In the genomic region with DNA sequence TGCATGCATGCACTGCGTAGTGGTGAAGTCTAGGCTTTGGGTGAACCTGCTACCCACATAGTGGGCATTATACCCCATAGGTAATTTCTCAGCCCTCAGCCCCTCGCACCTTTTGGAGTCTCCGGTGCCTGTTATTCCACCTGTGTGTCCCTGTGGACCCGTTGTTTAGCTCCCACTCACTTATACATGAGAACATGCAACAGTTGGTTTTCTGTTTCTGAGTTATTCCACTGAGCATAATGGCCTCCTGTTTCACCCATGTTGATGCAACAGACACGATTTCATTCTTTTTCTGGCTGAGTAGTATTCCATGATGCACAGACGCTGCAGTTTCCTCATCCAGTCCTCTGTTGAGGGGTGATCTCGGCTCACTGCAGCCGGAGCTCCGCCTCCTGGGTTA, we compare ENCODE assay signal across 14 cellular contexts.
A peak's percentile ranks its signal among the peaks of the same experiment; 100 is the strongest.
DNase-seq lines count a peak whose midpoint lies in the region; ATAC-seq and TF ChIP-seq lines count a peak whose summit lies in the region.
"Had no signal": no experiment of that assay in that cellular context is flagged by ENCODE, and none has a peak within 500 bp of the region (broad histone marks: within the 10 kb centered on the region; RNA-seq: fewer than 3 reads in every experiment).

No MANE protein-coding gene starts in this region.

- no peak for DNase-seq in activated CD4-positive, alpha-beta T cell treated with anti-CD3 and anti-CD28 coated beads, Interleukin-2, amount 10 ng/mL, durations not matched to agents 7 days and 5 days
- no peak for DNase-seq in activated CD4-positive, alpha-beta T cell treated with anti-CD3 and anti-CD28 coated beads for 1 hour
- DNase-seq in CD4-positive, alpha-beta memory T cell = no peak
- no peak for DNase-seq in activated CD8-positive, alpha-beta T cell treated with anti-CD3 and anti-CD28 coated beads for 36 hours
- DNase-seq in naive thymus-derived CD4-positive, alpha-beta T cell = no peak
- no peak for DNase-seq in GM23248
- DNase-seq in ascending aorta (ENCODE audit: low spot score in 2 of 2) = no peak
- DNase-seq in SIG-M5 treated with dmso at 0.1 percent for 504 hours (lab: John Stamatoyannopoulos, UW; ENCODE audit: unreplicated experiment) = no peak
- DNase-seq: C1 segment of cervical spinal cord, Caco-2 had no signal

- peaks cover 3% of the 10 kb centered on the region for H3F3A ChIP-seq in GM23248 (ENCODE audit: insufficient read depth)

- intact Hi-C loops in CD4-positive, alpha-beta memory T cell (cut with micrococcal nuclease) = no loop called here
- intact Hi-C loops in activated CD8-positive, alpha-beta T cell treated with anti-CD3 and anti-CD28 coated beads for 36 hours (cut with micrococcal nuclease) = no loop called here
- intact Hi-C loops in naive thymus-derived CD4-positive, alpha-beta T cell (cut with micrococcal nuclease) = no loop called here
- intact Hi-C loops in ascending aorta (cut with DNase I) = no loop called here

- H3K27me3 ChIP-seq in CD4-positive, alpha-beta memory T cell (ENCODE audit: insufficient read depth, low read length) = no peaks in the 10 kb centered on the region
- H3K27me3 ChIP-seq in naive thymus-derived CD4-positive, alpha-beta T cell (ENCODE audit: control insufficient read depth in 2 of 2, insufficient read depth in 2 of 2, low read length in 2 of 2) = no peaks in the 10 kb centered on the region
- no peaks in the 10 kb centered on the region for H3K27me3 ChIP-seq in GM23248 (replicated peaks; ENCODE audit: insufficient read depth)
- H3K27me3 ChIP-seq in ascending aorta = no peaks in the 10 kb centered on the region

- H3K36me3 Mint-ChIP-seq in activated CD4-positive, alpha-beta T cell treated with anti-CD3 and anti-CD28 coated beads, Interleukin-2, amount 10 ng/mL, durations not matched to agents 7 days and 5 days (ENCODE audit: low read depth) = peaks cover 80% of the 10 kb centered on the region
- H3K36me3 Mint-ChIP-seq in CD4-positive, alpha-beta memory T cell = peaks cover 11 to 19% of the 10 kb centered on the region in 2 donors
- H3K36me3 Mint-ChIP-seq in activated CD8-positive, alpha-beta T cell treated with anti-CD3 and anti-CD28 coated beads for 36 hours (ENCODE audit: low read depth) = peaks cover 49% of the 10 kb centered on the region
- H3K36me3 Mint-ChIP-seq in naive thymus-derived CD4-positive, alpha-beta T cell = peaks cover 0 to 61% (median 15%) of the 10 kb centered on the region in 5 donors

- no peak overlapping the region for H3K4me3 Mint-ChIP-seq in activated CD4-positive, alpha-beta T cell treated with anti-CD3 and anti-CD28 coated beads, Interleukin-2, amount 10 ng/mL, durations not matched to agents 7 days and 5 days
- H3K4me3 Mint-ChIP-seq in CD4-positive, alpha-beta memory T cell = peak overlapping the region in 1 of 8 donors; percentile 25
- H3K4me3 Mint-ChIP-seq in activated CD8-positive, alpha-beta T cell treated with anti-CD3 and anti-CD28 coated beads for 36 hours = no peak overlapping the region
- peak overlapping the region in 3 of 10 donors; percentile 8 to 63 (median 18) for H3K4me3 Mint-ChIP-seq in naive thymus-derived CD4-positive, alpha-beta T cell
- H3K4me3 Mint-ChIP-seq: IgD-negative memory B cell had no signal

- no peaks in the 10 kb centered on the region for H3K79me2 ChIP-seq in GM23248 (ENCODE audit: insufficient read depth)

- H3K27ac Mint-ChIP-seq in activated CD4-positive, alpha-beta T cell treated with anti-CD3 and anti-CD28 coated beads, Interleukin-2, amount 10 ng/mL, durations not matched to agents 7 days and 5 days = peak overlapping the region; percentile 94
- H3K27ac Mint-ChIP-seq in CD4-positive, alpha-beta memory T cell = peak overlapping the region in 4 of 7 donors; percentile 44 to 72 (median 62)
- H3K27ac Mint-ChIP-seq in activated CD8-positive, alpha-beta T cell treated with anti-CD3 and anti-CD28 coated beads for 36 hours = peak overlapping the region; percentile 92
- peak overlapping the region; percentile 57 to 96 (median 86) for H3K27ac Mint-ChIP-seq in naive thymus-derived CD4-positive, alpha-beta T cell

- no peak for TF ChIP-seq CTCF in activated CD8-positive, alpha-beta T cell treated with anti-CD3 and anti-CD28 coated beads for 36 hours (IDR thresholded peaks at IDR 0.05)
- no peak for TF ChIP-seq CTCF in ascending aorta (IDR thresholded peaks at IDR 0.05)

- CTCF ChIA-PET in activated CD4-positive, alpha-beta T cell treated with anti-CD3 and anti-CD28 coated beads, Interleukin-2, amount 10 ng/mL, durations not matched to agents 7 days and 5 days (lab: Charles Lee) = interaction anchor here (1.3 to 1.6 kb wide), 2 partner anchors 10 to 11 kb away, joined by 3 to 4 read pairs; no protein-coding TSS in a partner anchor
- CTCF ChIA-PET in CD4-positive, alpha-beta memory T cell (lab: Charles Lee; ENCODE audit: partially characterized antibody) = no interaction called here
- CTCF ChIA-PET in activated CD8-positive, alpha-beta T cell treated with anti-CD3 and anti-CD28 coated beads for 36 hours (lab: Charles Lee) = interaction anchor here (1.1 kb wide), 1 partner anchor 24 kb away, joined by 3 read pairs; no protein-coding TSS in a partner anchor
- CTCF ChIA-PET in naive thymus-derived CD4-positive, alpha-beta T cell (lab: Charles Lee) = no interaction called here

- no peaks in the 10 kb centered on the region for H4K20me1 ChIP-seq in GM23248 (ENCODE audit: insufficient read depth)

- H3K9me2 ChIP-seq in GM23248 (ENCODE audit: insufficient read depth) = no peaks in the 10 kb centered on the region

- H3K4me1 Mint-ChIP-seq in activated CD4-positive, alpha-beta T cell treated with anti-CD3 and anti-CD28 coated beads, Interleukin-2, amount 10 ng/mL, durations not matched to agents 7 days and 5 days = peaks cover 92% of the 10 kb centered on the region
- H3K4me1 Mint-ChIP-seq in CD4-positive, alpha-beta memory T cell = peaks cover 33 to 67% (median 50%) of the 10 kb centered on the region in 4 donors
- H3K4me1 Mint-ChIP-seq in activated CD8-positive, alpha-beta T cell treated with anti-CD3 and anti-CD28 coated beads for 36 hours (ENCODE audit: low read depth) = peaks cover 58% of the 10 kb centered on the region
- peaks cover 37 to 76% (median 72%) of the 10 kb centered on the region in 7 donors for H3K4me1 Mint-ChIP-seq in naive thymus-derived CD4-positive, alpha-beta T cell

- H3K36me3 ChIP-seq in CD4-positive, alpha-beta memory T cell (ENCODE audit: insufficient read depth, low read length) = no peaks in the 10 kb centered on the region
- H3K36me3 ChIP-seq in naive thymus-derived CD4-positive, alpha-beta T cell (ENCODE audit: control insufficient read depth in 2 of 3, insufficient read depth in 3 of 3, low read length in 3 of 3) = peaks cover 0 to 4% (median 0%) of the 10 kb centered on the region in 3 experiments
- H3K36me3 ChIP-seq in GM23248 (ENCODE audit: low read depth) (no peaks in the 10 kb centered on the region), ascending aorta (peaks cover 16 to 17% of the 10 kb centered on the region in 2 donors)

- H3K9me3 Mint-ChIP-seq in activated CD4-positive, alpha-beta T cell treated with anti-CD3 and anti-CD28 coated beads, Interleukin-2, amount 10 ng/mL, durations not matched to agents 7 days and 5 days = no peaks in the 10 kb centered on the region
- H3K9me3 Mint-ChIP-seq in CD4-positive, alpha-beta memory T cell = no peaks in the 10 kb centered on the region
- peaks cover 7% of the 10 kb centered on the region for H3K9me3 Mint-ChIP-seq in activated CD8-positive, alpha-beta T cell treated with anti-CD3 and anti-CD28 coated beads for 36 hours
- peaks cover 0 to 4% (median 0%) of the 10 kb centered on the region in 11 donors for H3K9me3 Mint-ChIP-seq in naive thymus-derived CD4-positive, alpha-beta T cell
- H3K9me3 Mint-ChIP-seq: IgD-negative memory B cell had no signal

- H3K27me3 Mint-ChIP-seq in activated CD4-positive, alpha-beta T cell treated with anti-CD3 and anti-CD28 coated beads, Interleukin-2, amount 10 ng/mL, durations not matched to agents 7 days and 5 days = no peaks in the 10 kb centered on the region
- no peaks in the 10 kb centered on the region for H3K27me3 Mint-ChIP-seq in CD4-positive, alpha-beta memory T cell
- no peaks in the 10 kb centered on the region for H3K27me3 Mint-ChIP-seq in activated CD8-positive, alpha-beta T cell treated with anti-CD3 and anti-CD28 coated beads for 36 hours
- H3K27me3 Mint-ChIP-seq in naive thymus-derived CD4-positive, alpha-beta T cell = no peaks in the 10 kb centered on the region

- WGBS in GM23248 (ENCODE audit: low coverage in 1 of 2, low lambda C conversion rate in 2 of 2, missing lambda C conversion rate in 2 of 2), 2 experiments = 92% methylated on average over 9 of the region's 9 CpGs

- POLR2A ChIA-PET in activated CD4-positive, alpha-beta T cell treated with anti-CD3 and anti-CD28 coated beads, Interleukin-2, amount 10 ng/mL, durations not matched to agents 7 days and 5 days (lab: Charles Lee) = no interaction called here
- POLR2A ChIA-PET in CD4-positive, alpha-beta memory T cell (lab: Charles Lee; ENCODE audit: partially characterized antibody) = interaction anchor here (0.6 kb wide), 1 partner anchor 9 kb away, joined by 3 read pairs; no protein-coding TSS in a partner anchor
- POLR2A ChIA-PET in activated CD8-positive, alpha-beta T cell treated with anti-CD3 and anti-CD28 coated beads for 36 hours (lab: Charles Lee) = interaction anchor here (0.5 to 1.0 kb wide), 2 partner anchors 39 to 203 kb away, joined by 3 to 4 read pairs; no protein-coding TSS in a partner anchor
- POLR2A ChIA-PET in naive thymus-derived CD4-positive, alpha-beta T cell (lab: Charles Lee) = interaction anchor here (0.5 to 1.2 kb wide), 3 partner anchors 69 to 396 kb away, joined by 3 to 4 read pairs (median 3); no protein-coding TSS in a partner anchor

- ATAC-seq in activated CD8-positive, alpha-beta T cell treated with anti-CD3 and anti-CD28 coated beads for 36 hours = no peak
- no peak for ATAC-seq in naive thymus-derived CD4-positive, alpha-beta T cell
- ATAC-seq: GM12878, Panc1 had no signal

- no peaks in the 10 kb centered on the region for H3K9me3 ChIP-seq in CD4-positive, alpha-beta memory T cell (ENCODE audit: control insufficient read depth in 1 of 2, low read length in 2 of 2)
- no peaks in the 10 kb centered on the region for H3K9me3 ChIP-seq in naive thymus-derived CD4-positive, alpha-beta T cell (ENCODE audit: control insufficient read depth in 2 of 3, low read length in 3 of 3)
- H3K9me3 ChIP-seq in GM23248 (ENCODE audit: low read depth) (no peaks in the 10 kb centered on the region), ascending aorta (no peaks in the 10 kb centered on the region)
- H3K9me3 ChIP-seq: Caco-2, HAP-1 had no signal

- H2AFZ ChIP-seq in GM23248 = no peak overlapping the region

- H3K9ac ChIP-seq in GM23248 = no peak overlapping the region

- peaks cover 45% of the 10 kb centered on the region for H3K4me1 ChIP-seq in CD4-positive, alpha-beta memory T cell (ENCODE audit: insufficient read depth, low read length)
- H3K4me1 ChIP-seq in naive thymus-derived CD4-positive, alpha-beta T cell (ENCODE audit: control insufficient read depth in 2 of 2, insufficient read depth in 2 of 2, low read length in 2 of 2) = peaks cover 15 to 50% of the 10 kb centered on the region in 2 donors
- H3K4me1 ChIP-seq in GM23248 (ENCODE audit: insufficient read depth) (peaks cover 14% of the 10 kb centered on the region), ascending aorta (no peaks in the 10 kb centered on the region)
- H3K4me1 ChIP-seq: Caco-2, HAP-1 had no signal

- in situ Hi-C loops in GM23248 (cut with MboI) = no loop called here

- no peak overlapping the region for H3K4me3 ChIP-seq in CD4-positive, alpha-beta memory T cell (ENCODE audit: low read length in 2 of 2)
- no peak overlapping the region for H3K4me3 ChIP-seq in naive thymus-derived CD4-positive, alpha-beta T cell (ENCODE audit: low read length)
- H3K4me3 ChIP-seq in GM23248 = no peak overlapping the region
- H3K4me3 ChIP-seq in ascending aorta = no peak overlapping the region
- H3K4me3 ChIP-seq: GM12878, HAP-1 had no signal

- no peak overlapping the region for H3K27ac ChIP-seq in CD4-positive, alpha-beta memory T cell (ENCODE audit: low read depth, low read length)
- H3K27ac ChIP-seq in naive thymus-derived CD4-positive, alpha-beta T cell (ENCODE audit: low read depth, low read length) = no peak overlapping the region
- H3K27ac ChIP-seq in GM23248 (no peak overlapping the region), ascending aorta (no peak overlapping the region)

- H3K4me2 ChIP-seq in GM23248 (ENCODE audit: unreplicated experiment) = no peak overlapping the region

Comparison
In these comparisons a context has a peak if more than half of its experiments do, and no peak if none do; other contexts are left out.
1. CTCF ChIA-PET loops: an anchor here in activated CD4-positive, alpha-beta T cell treated with anti-CD3 and anti-CD28 coated beads, Interleukin-2, amount 10 ng/mL, durations not matched to agents 7 days and 5 days (1.3 to 1.6 kb wide) and activated CD8-positive, alpha-beta T cell treated with anti-CD3 and anti-CD28 coated beads for 36 hours (1.1 kb wide); none called in CD4-positive, alpha-beta memory T cell and naive thymus-derived CD4-positive, alpha-beta T cell.